Comparison of ENCODE assay signal across 16 cellular contexts in genomic region chr1:184861755-184862336, GRCh38.
DNase-seq lines count a peak whose midpoint lies in the region; ATAC-seq and TF ChIP-seq lines count a peak whose summit lies in the region.
"Had no signal": no experiment of that assay in that cellular context is flagged by ENCODE, and none has a peak within 500 bp of the region (broad histone marks: within the 10 kb centered on the region; RNA-seq: fewer than 3 reads in every experiment).

No MANE protein-coding gene starts in this region.

- no peak for TF ChIP-seq CTCF in HEK293 (tag by site-specific recombination; IDR thresholded peaks at IDR 0.05)
- TF ChIP-seq CTCF in WTC11 (IDR thresholded peaks at IDR 0.05), result no peak
- no peak for TF ChIP-seq CTCF in neutrophil (IDR thresholded peaks at IDR 0.05)

- H3K27ac ChIP-seq in HEK293 (ENCODE audit: extremely low read depth, low read depth, low read length) (no peak overlapping the region), neutrophil (peak overlapping the region; percentile 20)
- H3K27ac ChIP-seq: BLaER1, SJCRH30 had no signal

- ATAC-seq in WTC11 (no peak), HG03139 (IDR thresholded peaks at IDR 0.05; ENCODE audit: unreplicated experiment) (no peak), HG02759 (IDR thresholded peaks at IDR 0.05; ENCODE audit: unreplicated experiment) (no peak)

- POLR2A ChIA-PET in HEK293 (lab: Yijun Ruan, JAX) (no interaction called here), WTC11 (lab: Charles Lee) (no interaction called here)

- no peaks in the 10 kb centered on the region for H3K27me3 ChIP-seq in neutrophil
- H3K27me3 ChIP-seq: BLaER1, SJCRH30 had no signal

- no peaks in the 10 kb centered on the region for H3K36me3 Mint-ChIP-seq in WTC11
- H3K36me3 Mint-ChIP-seq: IgD-negative memory B cell had no signal

- peaks cover 8% of the 10 kb centered on the region for H3K4me1 Mint-ChIP-seq in WTC11

- no peaks in the 10 kb centered on the region for H3K9me3 Mint-ChIP-seq in WTC11
- H3K9me3 Mint-ChIP-seq: IgD-negative memory B cell had no signal

- H3K36me3 ChIP-seq in HEK293 (ENCODE audit: control insufficient read depth in 2 of 2, insufficient read depth in 1 of 2, low read length in 2 of 2), result no peaks in the 10 kb centered on the region
- no peaks in the 10 kb centered on the region for H3K36me3 ChIP-seq in neutrophil
- H3K36me3 ChIP-seq: BLaER1, SJCRH30 had no signal

- DNase-seq in NCI-H146 (lab: John Stamatoyannopoulos, UW), result peak; percentile 3
- DNase-seq in NCI-H146 treated with DMSO at 0.1 percent for 48 hours (lab: John Stamatoyannopoulos, UW; ENCODE audit: unreplicated experiment), result no peak
- no peak for DNase-seq in WTC11 (ENCODE audit: low spot score)
- no peak for DNase-seq in NCI-H1417 (lab: John Stamatoyannopoulos, UW)
- DNase-seq: 8988T, COR-L47, DMS153, H7, OCI-M1, SJCRH30 had no signal

- no peaks in the 10 kb centered on the region for H3K9me3 ChIP-seq in HEK293 (ENCODE audit: control insufficient read depth, insufficient read depth, low read depth, low read length)
- H3K9me3 ChIP-seq in neutrophil, result no peaks in the 10 kb centered on the region
- H3K9me3 ChIP-seq: BLaER1, SJCRH30 had no signal

- CTCF ChIA-PET in HEK293 (lab: Yijun Ruan, JAX) (interaction anchor here (0.6 kb wide), 3 partner anchors 25 to 832 kb away, joined by 3 to 4 read pairs (median 3); no protein-coding TSS in a partner anchor), WTC11 (lab: Charles Lee) (no interaction called here)

- no peaks in the 10 kb centered on the region for H3K27me3 Mint-ChIP-seq in WTC11 (ENCODE audit: low read depth)
- H3K27me3 Mint-ChIP-seq: IgD-negative memory B cell had no signal

- H3K4me3 ChIP-seq in HEK293 (ENCODE audit: low read depth, low read length), result no peak overlapping the region
- no peak overlapping the region for H3K4me3 ChIP-seq in neutrophil (ENCODE audit: low read depth in 1 of 2, low read length in 1 of 2)
- H3K4me3 ChIP-seq: BLaER1, SJCRH30 had no signal

- H3K27ac Mint-ChIP-seq in WTC11, result peak overlapping the region; percentile 58

- H3K4me1 ChIP-seq in HEK293 (ENCODE audit: control insufficient read depth, insufficient read depth, low read length) (no peaks in the 10 kb centered on the region), neutrophil (ENCODE audit: control insufficient read depth in 1 of 2, insufficient read depth in 1 of 2, low read depth in 1 of 2, low read length in 1 of 2) (peaks cover 46 to 67% of the 10 kb centered on the region in 2 experiments)
- H3K4me1 ChIP-seq: BLaER1, SJCRH30 had no signal

- no peak overlapping the region for H3K4me3 Mint-ChIP-seq in WTC11

TF ChIP-seq in HEK293, 187 proteins besides CTCF, POLR2A, EP300 and RAD21:
- TF ChIP-seq ZNF366 (tag by site-specific recombination; conservative IDR thresholded peaks at IDR 0.05), result peak; percentile 70
- TF ChIP-seq ZNF24 (tag by site-specific recombination; IDR thresholded peaks at IDR 0.05), result no peak

TF ChIP-seq in WTC11, 78 proteins besides CTCF, POLR2A, EP300 and RAD21:
- no peak for TF ChIP-seq PRRX2 (CRISPR knock-in tag; IDR thresholded peaks at IDR 0.05)
- TF ChIP-seq TEAD1 (CRISPR knock-in tag; IDR thresholded peaks at IDR 0.05), result no peak
- TF ChIP-seq TCF7 (CRISPR knock-in tag; IDR thresholded peaks at IDR 0.05; ENCODE audit: low read depth), result no peak
- no peak for TF ChIP-seq ZNF317 (CRISPR knock-in tag; IDR thresholded peaks at IDR 0.05; ENCODE audit: borderline replicate concordance, low read depth)
- TF ChIP-seq ZBTB21 (CRISPR knock-in tag; IDR thresholded peaks at IDR 0.05; ENCODE audit: borderline replicate concordance), result no peak
- TF ChIP-seq ZNF232 (CRISPR knock-in tag; IDR thresholded peaks at IDR 0.05), result no peak
- TF ChIP-seq HMGA2 (CRISPR knock-in tag; IDR thresholded peaks at IDR 0.05), result no peak
- TF ChIP-seq TEAD4 (CRISPR knock-in tag; IDR thresholded peaks at IDR 0.05), result no peak
- TF ChIP-seq CBFB (CRISPR knock-in tag; IDR thresholded peaks at IDR 0.05; ENCODE audit: low read depth), result no peak
- TF ChIP-seq ATF3 (CRISPR knock-in tag; conservative IDR thresholded peaks at IDR 0.05), result no peak
- no peak for TF ChIP-seq SOX15 (CRISPR knock-in tag; IDR thresholded peaks at IDR 0.05)
- TF ChIP-seq USF2 (CRISPR knock-in tag; IDR thresholded peaks at IDR 0.05), result no peak
- TF ChIP-seq ZNF425 (CRISPR knock-in tag; conservative IDR thresholded peaks at IDR 0.05), result no peak
- TF ChIP-seq GABPB1 (CRISPR knock-in tag; IDR thresholded peaks at IDR 0.05), result no peak
- no peak for TF ChIP-seq IRF1 (CRISPR knock-in tag; IDR thresholded peaks at IDR 0.05)
- TF ChIP-seq FOXP1 (CRISPR knock-in tag; IDR thresholded peaks at IDR 0.05; ENCODE audit: borderline replicate concordance), result no peak
- no peak for TF ChIP-seq MLX (CRISPR knock-in tag; IDR thresholded peaks at IDR 0.05)
